Comparison of ENCODE assay signal across 1 cellular context in genomic region chr2:163665817-163666216, GRCh38.
TF ChIP-seq lines count a peak whose summit lies in the region.

No MANE protein-coding gene starts in this region.

TF ChIP-seq in HepG2, 621 proteins besides CTCF, POLR2A, EP300 and RAD21 (continued from another document):
- TF ChIP-seq, protein P1, sequence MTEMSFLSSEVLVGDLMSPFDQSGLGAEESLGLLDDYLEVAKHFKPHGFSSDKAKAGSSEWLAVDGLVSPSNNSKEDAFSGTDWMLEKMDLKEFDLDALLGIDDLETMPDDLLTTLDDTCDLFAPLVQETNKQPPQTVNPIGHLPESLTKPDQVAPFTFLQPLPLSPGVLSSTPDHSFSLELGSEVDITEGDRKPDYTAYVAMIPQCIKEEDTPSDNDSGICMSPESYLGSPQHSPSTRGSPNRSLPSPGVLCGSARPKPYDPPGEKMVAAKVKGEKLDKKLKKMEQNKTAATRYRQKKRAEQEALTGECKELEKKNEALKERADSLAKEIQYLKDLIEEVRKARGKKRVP (CRISPR knock-in tag; IDR thresholded peaks at IDR 0.05) = peak in 1 of 2 experiments; percentile 56; a peak in 2 of 4 replicates
- TF ChIP-seq MNT (IDR thresholded peaks at IDR 0.05) (no peak), ZNF792 (CRISPR knock-in tag; IDR thresholded peaks at IDR 0.05) (no peak)
TF ChIP-seq in HepG2: peak in this region for 39.
